Comparison of ENCODE assay signal across 1 cellular context in genomic region chr12:89827592-89827991, GRCh38.
A peak's percentile ranks its signal among the peaks of the same experiment; 100 is the strongest.
TF ChIP-seq lines count a peak whose summit lies in the region.

No MANE protein-coding gene starts in this region.

TF ChIP-seq in K562, 482 proteins besides CTCF, POLR2A, EP300 and RAD21 (continued from another document):
- TF ChIP-seq PATZ1 (CRISPR knock-in tag; IDR thresholded peaks at IDR 0.05; ENCODE audit: borderline replicate concordance) (no peak), ZNF165 (CRISPR knock-in tag; IDR thresholded peaks at IDR 0.05; ENCODE audit: borderline replicate concordance) (no peak), SIRT6 (IDR thresholded peaks at IDR 0.05; ENCODE audit: low read depth, low read length) (no peak), KAT2B (IDR thresholded peaks at IDR 0.05; ENCODE audit: low read depth, low read length) (no peak), RFX1 (IDR thresholded peaks at IDR 0.05) (no peak), ZNF175 (CRISPR knock-in tag; IDR thresholded peaks at IDR 0.05; ENCODE audit: low read depth) (peak; percentile 63; the same call in 1 of the 2 replicates), BDP1 (IDR thresholded peaks at IDR 0.05; ENCODE audit: insufficient read depth, insufficient read length) (no peak), SLC30A9 (CRISPR knock-in tag; IDR thresholded peaks at IDR 0.05) (no peak), DPF2 (IDR thresholded peaks at IDR 0.05) (peak; percentile 50), MEIS2 (IDR thresholded peaks at IDR 0.05; ENCODE audit: partially characterized antibody) (peak; percentile 24), SRSF7 (optimal IDR thresholded peaks at IDR 0.05; ENCODE audit: low read depth, low read length) (no peak), JUND (IDR thresholded peaks at IDR 0.05; ENCODE audit: borderline replicate concordance, low read depth, low read length) (peak; percentile 86), JUND (tag; IDR thresholded peaks at IDR 0.05; ENCODE audit: borderline replicate concordance, low read depth, low read length) (peak; percentile 81; the same call in 1 of the 3 replicates), MYC (IDR thresholded peaks at IDR 0.05; ENCODE audit: low read depth, low read length) (no peak), MYC (CRISPR knock-in tag; IDR thresholded peaks at IDR 0.05; ENCODE audit: borderline replicate concordance, low read depth) (no peak), TEAD1 (CRISPR knock-in tag; IDR thresholded peaks at IDR 0.05) (0 out of 4 replicates have a peak, but pooled peaks of 1 of the 2 experiments have one; percentile 37), FOXK1 (CRISPR knock-in tag; IDR thresholded peaks at IDR 0.05; ENCODE audit: borderline replicate concordance) (no peak), CC2D1A (IDR thresholded peaks at IDR 0.05) (no peak)
- TF ChIP-seq, protein P1, sequence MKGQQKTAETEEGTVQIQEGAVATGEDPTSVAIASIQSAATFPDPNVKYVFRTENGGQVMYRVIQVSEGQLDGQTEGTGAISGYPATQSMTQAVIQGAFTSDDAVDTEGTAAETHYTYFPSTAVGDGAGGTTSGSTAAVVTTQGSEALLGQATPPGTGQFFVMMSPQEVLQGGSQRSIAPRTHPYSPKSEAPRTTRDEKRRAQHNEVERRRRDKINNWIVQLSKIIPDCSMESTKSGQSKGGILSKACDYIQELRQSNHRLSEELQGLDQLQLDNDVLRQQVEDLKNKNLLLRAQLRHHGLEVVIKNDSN (CRISPR knock-in tag; IDR thresholded peaks at IDR 0.05) = no peak
- TF ChIP-seq, protein P2, sequence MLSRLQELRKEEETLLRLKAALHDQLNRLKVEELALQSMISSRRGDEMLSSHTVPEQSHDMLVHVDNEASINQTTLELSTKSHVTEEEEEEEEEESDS (CRISPR knock-in tag; IDR thresholded peaks at IDR 0.05) = no peak
